ENCODE assay signal across 10 cellular contexts in genomic region chr10:22133640-22134624, GRCh38.
A peak's percentile ranks its signal among the peaks of the same experiment; 100 is the strongest.
DNase-seq lines count a peak whose midpoint lies in the region; ATAC-seq, FAIRE-seq and TF ChIP-seq lines count a peak whose summit lies in the region.
"Had no signal": no experiment of that assay in that cellular context is flagged by ENCODE, and none has a peak within 500 bp of the region (broad histone marks: within the 10 kb centered on the region; RNA-seq: fewer than 3 reads in every experiment).

No MANE protein-coding gene starts in this region.

- peaks cover 9% of the 10 kb centered on the region for H3K4me1 ChIP-seq in vagina

- no peak overlapping the region for H3K4me3 Mint-ChIP-seq in activated CD4-positive, alpha-beta T cell treated with anti-CD3 and anti-CD28 coated beads, Interleukin-2, amount 10 ng/mL, durations not matched to agents 7 days and 5 days

- POLR2A ChIA-PET in activated CD4-positive, alpha-beta T cell treated with anti-CD3 and anti-CD28 coated beads, Interleukin-2, amount 10 ng/mL, durations not matched to agents 7 days and 5 days (lab: Charles Lee), result no interaction called here

- no peaks in the 10 kb centered on the region for H3K27me3 ChIP-seq in vagina

- TF ChIP-seq POLR2A in vagina (IDR thresholded peaks at IDR 0.05), result no peak

- peaks cover 14% of the 10 kb centered on the region for H3K4me1 Mint-ChIP-seq in activated CD4-positive, alpha-beta T cell treated with anti-CD3 and anti-CD28 coated beads, Interleukin-2, amount 10 ng/mL, durations not matched to agents 7 days and 5 days

- peaks cover 4% of the 10 kb centered on the region for H3K36me3 Mint-ChIP-seq in activated CD4-positive, alpha-beta T cell treated with anti-CD3 and anti-CD28 coated beads, Interleukin-2, amount 10 ng/mL, durations not matched to agents 7 days and 5 days (ENCODE audit: low read depth)

- H3K27ac ChIP-seq in vagina, result no peak overlapping the region

- DNase-seq in GM13977 (ENCODE audit: low spot score), result peak; percentile 46
- DNase-seq in NCI-H1694 (lab: John Stamatoyannopoulos, UW), result peak; percentile 38
- DNase-seq in left ventricle myocardium superior, result no peak
- no peak for DNase-seq in activated T-cell treated with anti-CD3 and anti-CD28 coated beads, Interleukin-2, amount 50 U/mL, for 48 hours
- DNase-seq in vagina (ENCODE audit: extremely low spot score in 2 of 2), result no peak
- no peak for DNase-seq in frontal cortex (ENCODE audit: low spot score in 2 of 2)
- no peak for DNase-seq in activated CD4-positive, alpha-beta T cell treated with anti-CD3 and anti-CD28 coated beads, Interleukin-2, amount 10 ng/mL, durations not matched to agents 7 days and 5 days
- DNase-seq: stimulated activated CD4-positive, alpha-beta T cell treated with anti-CD3 and anti-CD28 coated beads, Interleukin-2, amount 100 ng/mL, for 24 hours had no signal

- H3K27me3 Mint-ChIP-seq in activated CD4-positive, alpha-beta T cell treated with anti-CD3 and anti-CD28 coated beads, Interleukin-2, amount 10 ng/mL, durations not matched to agents 7 days and 5 days, result no peaks in the 10 kb centered on the region

- no peaks in the 10 kb centered on the region for H3K9me3 ChIP-seq in vagina

- no peak overlapping the region for H3K4me3 ChIP-seq in vagina

- CTCF ChIA-PET in activated CD4-positive, alpha-beta T cell treated with anti-CD3 and anti-CD28 coated beads, Interleukin-2, amount 10 ng/mL, durations not matched to agents 7 days and 5 days (lab: Charles Lee), result interaction anchor here (0.5 to 0.6 kb wide), 2 partner anchors 530 to 645 kb away, joined by 3 to 4 read pairs; no protein-coding TSS in a partner anchor

- in situ Hi-C loops in GM13977 (cut with MboI; ENCODE audit: low pct_unique_long_range_greater_than_20kb, low sequenced_read_pairs, unreplicated experiment), result no loop called here

- peaks cover 4% of the 10 kb centered on the region for H3K9me3 Mint-ChIP-seq in activated CD4-positive, alpha-beta T cell treated with anti-CD3 and anti-CD28 coated beads, Interleukin-2, amount 10 ng/mL, durations not matched to agents 7 days and 5 days

- no peak overlapping the region for H3K27ac Mint-ChIP-seq in activated CD4-positive, alpha-beta T cell treated with anti-CD3 and anti-CD28 coated beads, Interleukin-2, amount 10 ng/mL, durations not matched to agents 7 days and 5 days

- intact Hi-C loops in left ventricle myocardium superior (cut with micrococcal nuclease), result no loop called here
- intact Hi-C loops in vagina (cut with DNase I), result no loop called here

- FAIRE-seq in frontal cortex (lab: Jason Lieb, UNC), result no peak
- FAIRE-seq: islet of Langerhans had no signal

- TF ChIP-seq CTCF in GM13977 (IDR thresholded peaks at IDR 0.05; ENCODE audit: extremely low read depth, insufficient read depth, missing control alignments), result no peak
- TF ChIP-seq CTCF in vagina (IDR thresholded peaks at IDR 0.05), result no peak

- ATAC-seq in GM21529 (IDR thresholded peaks at IDR 0.05; ENCODE audit: unreplicated experiment) (peak; percentile 76), left ventricle myocardium superior (peak; percentile 45)

- no peaks in the 10 kb centered on the region for H3K36me3 ChIP-seq in vagina

Comparison
In these comparisons a context has a peak if more than half of its experiments do, and no peak if none do; other contexts are left out.
1. DNase-seq: peak in GM13977 (single experiment) and NCI-H1694 (single experiment); none in left ventricle myocardium superior (single experiment), activated T-cell treated with anti-CD3 and anti-CD28 coated beads, Interleukin-2, amount 50 U/mL, for 48 hours (0 of 2), vagina (0 of 2), frontal cortex (0 of 2) and activated CD4-positive, alpha-beta T cell treated with anti-CD3 and anti-CD28 coated beads, Interleukin-2, amount 10 ng/mL, durations not matched to agents 7 days and 5 days (single experiment).